In genomic region chr20:63520939-63521601, GRCh38 we compare ENCODE assay signal across 8 cellular contexts. TPM values are rescaled to one million over a fixed set of nuclear protein-coding genes. Genes with fewer than 3 reads are reported as not detected.
DNase-seq lines count a peak whose midpoint lies in the region; ATAC-seq and TF ChIP-seq lines count a peak whose summit lies in the region.

No MANE protein-coding gene starts in this region.

- peak overlapping the region in 1 of 3 donors; percentile 73 for H3K27ac Mint-ChIP-seq in IgD-negative memory B cell

- peaks cover 4 to 11% (median 7%) of the 10 kb centered on the region in 3 donors for H3K4me1 Mint-ChIP-seq in IgD-negative memory B cell

- no peak for TF ChIP-seq POLR2A in body of pancreas (IDR thresholded peaks at IDR 0.05)

- peak overlapping the region; percentile 85 for H3K4me2 ChIP-seq in DND-41 (ENCODE audit: insufficient read depth, low read length)

- peaks cover 11% of the 10 kb centered on the region for H3K79me2 ChIP-seq in DND-41 (ENCODE audit: insufficient read depth, low read length)

- H3K9me3 ChIP-seq in DND-41 (ENCODE audit: insufficient read depth, low read length, severe bottlenecking) (peaks cover 5% of the 10 kb centered on the region), body of pancreas (no peaks in the 10 kb centered on the region), iPS-15b (ENCODE audit: control insufficient read depth, insufficient read depth, low read length) (no peaks in the 10 kb centered on the region)

- peak overlapping the region; percentile 82 for H3K27ac ChIP-seq in DND-41 (ENCODE audit: low read length)
- H3K27ac ChIP-seq in body of pancreas, result peak overlapping the region; percentile 90 to 99 (median 94)

- peak; percentile 75 for DNase-seq in DND-41
- peak; percentile 55 for DNase-seq in T-helper 9 cell
- DNase-seq in body of pancreas, result peak; percentile 81 to 84 (median 83)
- peak; percentile 8 for DNase-seq in skeletal muscle cell (ENCODE audit: low read depth)
- DNase-seq in cortex of kidney (lab: John Stamatoyannopoulos, UW), result no peak

- H3K36me3 ChIP-seq in DND-41 (ENCODE audit: insufficient read depth, low read length) (peaks cover 25% of the 10 kb centered on the region), body of pancreas (replicated peaks in 1 of 2; ENCODE audit: insufficient read depth in 1 of 2, low read depth in 2 of 2) (no peaks in the 10 kb centered on the region), iPS-15b (ENCODE audit: control insufficient read depth, insufficient read depth, low read length) (peaks cover 19% of the 10 kb centered on the region)

- peaks cover 0 to 6% (median 0%) of the 10 kb centered on the region in 3 donors for H3K9me3 Mint-ChIP-seq in IgD-negative memory B cell

- H3K9ac ChIP-seq in DND-41 (ENCODE audit: low read depth, low read length), result peak overlapping the region; percentile 83
- peak overlapping the region; percentile 83 for H3K9ac ChIP-seq in iPS-15b (ENCODE audit: low read depth, low read length)

- H4K20me1 ChIP-seq in DND-41 (ENCODE audit: insufficient read depth, low read length), result peaks cover 22% of the 10 kb centered on the region

- H3K4me1 ChIP-seq in DND-41 (ENCODE audit: insufficient read depth, low read length) (peaks cover 27% of the 10 kb centered on the region), body of pancreas (peaks cover 24% of the 10 kb centered on the region), iPS-15b (ENCODE audit: control insufficient read depth, insufficient read depth, low read length) (no peaks in the 10 kb centered on the region)

- peak overlapping the region; percentile 52 to 82 for H3K4me3 ChIP-seq in DND-41 (ENCODE audit: low read depth in 1 of 2, low read length in 2 of 2)
- peak overlapping the region; percentile 35 to 77 for H3K4me3 ChIP-seq in body of pancreas
- peak overlapping the region; percentile 84 for H3K4me3 ChIP-seq in iPS-15b (ENCODE audit: low read depth, low read length)
- H3K4me3 ChIP-seq in skeletal muscle cell (ENCODE audit: low read depth, low read length), result peak overlapping the region; percentile 86

- intact Hi-C loops in body of pancreas (cut with DNase I), result no loop called here

- ATAC-seq in DND-41 (ENCODE audit: insufficient read depth, low read depth), result peak; percentile 72
- ATAC-seq in GM21526 (IDR thresholded peaks at IDR 0.05; ENCODE audit: low FRiP score, unreplicated experiment), result peak; percentile 36
- peak; percentile 75 for ATAC-seq in body of pancreas

- H3K27me3 Mint-ChIP-seq in IgD-negative memory B cell, result peaks cover 2% of the 10 kb centered on the region

- peak overlapping the region; percentile 81 to 91 (median 87) for H3K4me3 Mint-ChIP-seq in IgD-negative memory B cell

- H3K27me3 ChIP-seq in DND-41 (ENCODE audit: insufficient read depth, low read length, poor library complexity) (peaks cover 5% of the 10 kb centered on the region), body of pancreas (no peaks in the 10 kb centered on the region), iPS-15b (ENCODE audit: control insufficient read depth, insufficient read depth, low read length) (no peaks in the 10 kb centered on the region)

- TF ChIP-seq CTCF in DND-41 (IDR thresholded peaks at IDR 0.05; ENCODE audit: borderline replicate concordance, extremely low read depth, low read length, poor library complexity, severe bottlenecking) (peak; percentile 29), body of pancreas (IDR thresholded peaks at IDR 0.05) (no peak)

- peaks cover 2% of the 10 kb centered on the region for H3K36me3 Mint-ChIP-seq in IgD-negative memory B cell

- H2AFZ ChIP-seq in DND-41 (ENCODE audit: low read depth, low read length), result peak overlapping the region; percentile 73

- WGBS in body of pancreas, 2 donors, result 1% methylated on average over 55 of the region's 67 CpGs; no CpG with 5 or more reads in 1 of the 2 donors

RNA-seq across cellular contexts. Expression of gene PPDPF, which starts 0.5 kb away (rescaled TPM):
- 198 TPM for polyA plus RNA-seq in IgD-negative memory B cell
- total RNA-seq in body of pancreas, result 100 to 1,000 TPM in 1 of 2 donors, 10 to 100 TPM in 1; 69.9 to 106 TPM

RNA-seq across cellular contexts. Expression of gene PTK6, which starts 16.1 kb away (rescaled TPM):
- polyA plus RNA-seq in IgD-negative memory B cell, result 1.3 TPM
- total RNA-seq in body of pancreas, result 1 to 10 TPM; 3.0 to 5.4 TPM

RNA-seq across cellular contexts. Expression of gene EEF1A2, which starts 22.2 kb away (rescaled TPM):
- polyA plus RNA-seq in IgD-negative memory B cell, result not detected
- 10 to 100 TPM; 21.0 to 23.1 TPM for total RNA-seq in body of pancreas

RNA-seq across cellular contexts. Expression of gene SRMS, which starts 26.5 kb away (rescaled TPM):
- polyA plus RNA-seq in IgD-negative memory B cell, result 0.43 TPM
- total RNA-seq in body of pancreas, result not detected

RNA-seq across cellular contexts. Expression of gene FNDC11, which starts 32.9 kb away (rescaled TPM):
- 2.5 TPM for polyA plus RNA-seq in IgD-negative memory B cell
- 1 to 10 TPM in 1 of 2 donors, under 1 TPM in 1; 0.66 to 2.9 TPM for total RNA-seq in body of pancreas
